15 cellular contexts compared by ENCODE assay signal in the genomic region with DNA sequence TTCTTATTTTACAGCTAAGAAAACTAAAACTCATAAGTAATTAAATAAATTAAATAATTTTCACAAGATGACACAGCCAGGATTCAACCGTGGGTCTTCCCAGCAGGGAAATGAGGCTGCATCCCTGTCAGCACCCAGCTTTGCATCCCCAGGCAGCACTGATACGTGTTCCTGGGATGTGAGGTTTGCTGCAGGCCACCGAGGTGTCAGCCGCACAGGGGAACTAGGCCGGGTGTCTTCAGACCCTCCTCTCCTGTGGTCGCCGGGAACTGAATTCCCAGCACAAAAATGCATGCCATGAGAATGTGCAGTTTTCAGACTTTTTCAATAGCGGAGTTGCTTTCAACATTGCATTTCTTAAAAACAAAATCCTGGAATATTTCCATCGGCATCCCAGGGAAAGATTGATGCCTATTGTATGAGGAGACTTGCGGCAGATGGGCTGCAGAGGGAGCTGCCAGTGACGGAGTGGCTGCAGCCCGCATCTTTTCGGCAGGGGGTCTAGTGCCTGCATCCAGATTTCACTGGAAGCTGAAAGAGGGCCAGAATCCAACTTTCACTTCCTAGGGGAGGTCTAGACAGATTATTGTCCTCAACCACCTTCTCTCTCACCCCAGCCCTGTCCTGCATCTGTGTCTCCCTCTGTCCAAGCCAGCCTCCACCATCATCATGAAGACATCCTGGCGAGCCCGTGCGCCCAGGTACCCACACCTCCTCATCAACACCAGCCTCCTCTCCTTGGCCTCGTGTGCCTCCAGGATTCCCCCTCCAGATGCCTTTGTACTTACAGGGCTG. TPM values are rescaled to one million over a fixed set of nuclear protein-coding genes. Genes with fewer than 3 reads are reported as not detected.
"Had no signal": no experiment of that assay in that cellular context is flagged by ENCODE, and none has a peak within 500 bp of the region (broad histone marks: within the 10 kb centered on the region; RNA-seq: fewer than 3 reads in every experiment).

No MANE protein-coding gene starts in this region.

- ATAC-seq: esophagus mucosa, natural killer cell, right lobe of liver had no signal

- H3K27me3 ChIP-seq: right lobe of liver had no signal

- H3K27ac Mint-ChIP-seq: memory B cell; natural killer cell; stimulated activated naive CD8-positive, alpha-beta T cell treated with anti-CD3 and anti-CD28 coated beads, Interleukin-15, Interleukin-2, amounts not matched to agents 100 ng/mL and 50 ng/mL, for 24 hours had no signal

- H3K9me3 ChIP-seq: prostate gland, right lobe of liver, suprapubic skin, upper lobe of left lung had no signal

- H3K27ac ChIP-seq: prostate gland, right lobe of liver, suprapubic skin, upper lobe of left lung had no signal

- H3K4me3 Mint-ChIP-seq: memory B cell; natural killer cell; stimulated activated naive CD8-positive, alpha-beta T cell treated with anti-CD3 and anti-CD28 coated beads, Interleukin-15, Interleukin-2, amounts not matched to agents 100 ng/mL and 50 ng/mL, for 24 hours had no signal

- DNase-seq: activated CD4-positive, alpha-beta T cell treated with anti-CD3 and anti-CD28 coated beads, Interleukin-2, amount 50 U/mL, for 4 hours; activated CD4-positive, CD25-positive, alpha-beta regulatory T cell treated with anti-CD3 and anti-CD28 coated beads, Interleukin-2, amount 50 U/mL, for 72 hours; activated naive CD4-positive, alpha-beta T cell treated with Interleukin-2 at 50 U/mL for 16 hours; activated T-cell treated with anti-CD3 and anti-CD28 coated beads for 4 hours; natural killer cell; nucleus accumbens; T-helper 9 cell; upper lobe of left lung had no signal

- H3K4me3 ChIP-seq: prostate gland, right lobe of liver, suprapubic skin, upper lobe of left lung had no signal

- H3K36me3 Mint-ChIP-seq: memory B cell, natural killer cell had no signal

- H3K9me3 Mint-ChIP-seq: memory B cell; natural killer cell; stimulated activated naive CD8-positive, alpha-beta T cell treated with anti-CD3 and anti-CD28 coated beads, Interleukin-15, Interleukin-2, amounts not matched to agents 100 ng/mL and 50 ng/mL, for 24 hours had no signal

- H3K4me1 ChIP-seq: prostate gland, right lobe of liver had no signal

- H3K36me3 ChIP-seq: prostate gland, right lobe of liver, suprapubic skin, upper lobe of left lung had no signal

RNA-seq across cellular contexts. Expression of gene LRTM2, which starts 12.6 kb away (rescaled TPM):
- total RNA-seq: astrocyte, esophagus mucosa, natural killer cell, prostate gland, right lobe of liver, upper lobe of left lung had no signal
